ENCODE assay signal across 10 cellular contexts in the genomic region with DNA sequence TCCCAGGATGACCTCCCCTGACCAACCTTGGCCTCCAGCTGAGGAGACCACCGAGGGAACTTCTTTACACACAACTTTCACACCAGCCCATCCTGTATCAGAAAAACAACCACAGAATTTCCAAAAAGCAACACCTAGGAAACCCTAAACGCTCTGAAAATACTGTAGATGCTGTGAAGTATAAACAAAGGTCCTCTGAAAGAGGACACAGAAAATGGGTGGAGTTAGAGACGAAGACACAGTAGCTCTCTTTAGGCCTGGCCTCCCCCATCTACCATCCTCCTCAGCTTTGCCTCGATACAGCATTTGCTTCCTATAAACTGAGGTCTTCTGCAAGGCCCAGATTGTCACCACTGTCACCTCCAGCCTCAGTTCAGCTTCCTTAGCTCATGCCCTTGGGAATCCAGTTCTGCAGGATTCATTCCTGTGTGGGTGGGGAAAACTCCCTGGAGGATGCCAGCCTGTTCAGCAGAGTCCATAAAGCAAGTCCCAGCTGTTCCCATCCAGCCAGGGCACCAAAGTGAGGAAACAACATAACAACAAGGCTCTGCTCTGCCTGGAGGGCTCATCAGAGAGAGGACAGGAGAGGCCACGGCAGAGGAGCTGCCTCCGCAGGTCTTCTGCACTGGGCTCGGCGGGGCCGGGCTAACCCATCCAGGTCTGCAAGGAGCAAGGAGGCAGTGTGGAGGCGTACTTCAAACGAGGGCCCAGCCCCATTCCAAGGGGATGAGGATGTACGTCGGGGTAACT. TPM values are rescaled to one million over a fixed set of nuclear protein-coding genes. Genes with fewer than 3 reads are reported as not detected.
A peak's percentile ranks its signal among the peaks of the same experiment; 100 is the strongest.
DNase-seq lines count a peak whose midpoint lies in the region; TF ChIP-seq lines count a peak whose summit lies in the region.
"Had no signal": no experiment of that assay in that cellular context is flagged by ENCODE, and none has a peak within 500 bp of the region (broad histone marks: within the 10 kb centered on the region; RNA-seq: fewer than 3 reads in every experiment).

No MANE protein-coding gene starts in this region.

- POLR2A ChIA-PET in HEK293T (lab: Yijun Ruan, JAX) = interaction anchor here (1.2 to 1.3 kb wide), 2 partner anchors 13 to 15 kb away, joined by 4 to 6 read pairs; partner anchors contain the start of gene PIK3C2B

- H3K27ac Mint-ChIP-seq in T-helper 1 cell treated with Interleukin-12 subunit alpha and Interleukin-12 subunit beta and Interleukin-4 antibody, amounts not matched to agents 30 μg/mL and 1 μg/mL, for 36 hours = peak overlapping the region; percentile 16
- H3K27ac Mint-ChIP-seq in mesothelial cell of epicardium = peak overlapping the region; percentile 21

- no peak overlapping the region for H3K4me3 ChIP-seq in thyroid gland (replicated peaks in 1 of 3)
- H3K4me3 ChIP-seq: A549, MG63 had no signal

- H3K27ac ChIP-seq in angular gyrus (ENCODE audit: low read depth, low read length) (peak overlapping the region; percentile 92), thyroid gland (peak overlapping the region; percentile 91 to 96 (median 94))
- H3K27ac ChIP-seq: A549 had no signal

- TF ChIP-seq CTCF in mesothelial cell of epicardium (IDR thresholded peaks at IDR 0.05; ENCODE audit: unreplicated experiment) (no peak), thyroid gland (IDR thresholded peaks at IDR 0.05) (no peak), GM20000 (IDR thresholded peaks at IDR 0.05; ENCODE audit: extremely low read depth, missing control alignments) (no peak)

- H3K9me3 Mint-ChIP-seq in T-helper 1 cell treated with Interleukin-12 subunit alpha and Interleukin-12 subunit beta and Interleukin-4 antibody, amounts not matched to agents 30 μg/mL and 1 μg/mL, for 36 hours = no peaks in the 10 kb centered on the region
- no peaks in the 10 kb centered on the region for H3K9me3 Mint-ChIP-seq in mesothelial cell of epicardium

- H3K27me3 ChIP-seq in thyroid gland = no peaks in the 10 kb centered on the region
- H3K27me3 ChIP-seq: MG63 had no signal

- peaks cover 75 to 85% of the 10 kb centered on the region in 2 donors for H3K4me1 ChIP-seq in thyroid gland

- no peaks in the 10 kb centered on the region for H3K9me3 ChIP-seq in thyroid gland
- H3K9me3 ChIP-seq: A549, MG63 had no signal

- no peak overlapping the region for H3K4me3 Mint-ChIP-seq in T-helper 1 cell treated with Interleukin-12 subunit alpha and Interleukin-12 subunit beta and Interleukin-4 antibody, amounts not matched to agents 30 μg/mL and 1 μg/mL, for 36 hours
- H3K4me3 Mint-ChIP-seq in mesothelial cell of epicardium = no peak overlapping the region

- H3K36me3 ChIP-seq in thyroid gland = no peaks in the 10 kb centered on the region
- H3K36me3 ChIP-seq: MG63 had no signal

- CTCF ChIA-PET in HEK293T (lab: Yijun Ruan, JAX) = interaction anchor here (1.7 to 2.1 kb wide), 4 partner anchors 8 to 49 kb away, joined by 5 to 11 read pairs (median 6); no protein-coding TSS in a partner anchor

- H3K27me3 Mint-ChIP-seq in T-helper 1 cell treated with Interleukin-12 subunit alpha and Interleukin-12 subunit beta and Interleukin-4 antibody, amounts not matched to agents 30 μg/mL and 1 μg/mL, for 36 hours (ENCODE audit: low read depth) = no peaks in the 10 kb centered on the region
- H3K27me3 Mint-ChIP-seq in mesothelial cell of epicardium (ENCODE audit: low read depth) = no peaks in the 10 kb centered on the region

- DNase-seq in T-helper 1 cell (no peak), mesothelial cell of epicardium (ENCODE audit: low spot score in 2 of 2, unreplicated experiment in 2 of 2) (no peak), thyroid gland (peak; percentile 55), HEK293T (ENCODE audit: extremely low spot score) (no peak), GM20000 (ENCODE audit: low spot score) (no peak)
- DNase-seq in activated naive CD4-positive, alpha-beta T cell treated with Interleukin-2 at 50 U/mL for 16 hours = no peak
- DNase-seq: MG63 had no signal

- no peak for TF ChIP-seq POLR2A in thyroid gland (IDR thresholded peaks at IDR 0.05)

- 83 to 88% methylated on average over 13 of the region's 13 CpGs for WGBS in thyroid gland, 2 donors

- peaks cover 4% of the 10 kb centered on the region for H3K36me3 Mint-ChIP-seq in T-helper 1 cell treated with Interleukin-12 subunit alpha and Interleukin-12 subunit beta and Interleukin-4 antibody, amounts not matched to agents 30 μg/mL and 1 μg/mL, for 36 hours (ENCODE audit: low read depth)
- H3K36me3 Mint-ChIP-seq in mesothelial cell of epicardium = no peaks in the 10 kb centered on the region

- intact Hi-C loops in thyroid gland (cut with DNase I) = no loop called here

- peaks cover 15% of the 10 kb centered on the region for H3K4me1 Mint-ChIP-seq in T-helper 1 cell treated with Interleukin-12 subunit alpha and Interleukin-12 subunit beta and Interleukin-4 antibody, amounts not matched to agents 30 μg/mL and 1 μg/mL, for 36 hours (ENCODE audit: low read depth)
- peaks cover 32% of the 10 kb centered on the region for H3K4me1 Mint-ChIP-seq in mesothelial cell of epicardium

TF ChIP-seq in HEK293T, 16 proteins besides CTCF, POLR2A, EP300 and RAD21:
- TF ChIP-seq ZNF384 (IDR thresholded peaks at IDR 0.05) = no peak
- no peak for TF ChIP-seq SUZ12 (IDR thresholded peaks at IDR 0.05)
- TF ChIP-seq, protein P1, sequence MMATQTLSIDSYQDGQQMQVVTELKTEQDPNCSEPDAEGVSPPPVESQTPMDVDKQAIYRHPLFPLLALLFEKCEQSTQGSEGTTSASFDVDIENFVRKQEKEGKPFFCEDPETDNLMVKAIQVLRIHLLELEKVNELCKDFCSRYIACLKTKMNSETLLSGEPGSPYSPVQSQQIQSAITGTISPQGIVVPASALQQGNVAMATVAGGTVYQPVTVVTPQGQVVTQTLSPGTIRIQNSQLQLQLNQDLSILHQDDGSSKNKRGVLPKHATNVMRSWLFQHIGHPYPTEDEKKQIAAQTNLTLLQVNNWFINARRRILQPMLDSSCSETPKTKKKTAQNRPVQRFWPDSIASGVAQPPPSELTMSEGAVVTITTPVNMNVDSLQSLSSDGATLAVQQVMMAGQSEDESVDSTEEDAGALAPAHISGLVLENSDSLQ (IDR thresholded peaks at IDR 0.05) = no peak
- TF ChIP-seq ARNT (IDR thresholded peaks at IDR 0.05) = no peak
- TF ChIP-seq SP1 (IDR thresholded peaks at IDR 0.05) = no peak
- TF ChIP-seq ELF4 (IDR thresholded peaks at IDR 0.05) = no peak
- TF ChIP-seq NFRKB (IDR thresholded peaks at IDR 0.05) = no peak
- no peak for TF ChIP-seq FOXK2 (IDR thresholded peaks at IDR 0.05)
- TF ChIP-seq FOXA1 (IDR thresholded peaks at IDR 0.05) = no peak
- no peak for TF ChIP-seq BHLHE40 (IDR thresholded peaks at IDR 0.05; ENCODE audit: borderline replicate concordance)
- TF ChIP-seq FOXM1 (IDR thresholded peaks at IDR 0.05; ENCODE audit: borderline replicate concordance) = no peak
- no peak for TF ChIP-seq HDGF (IDR thresholded peaks at IDR 0.05; ENCODE audit: borderline replicate concordance)
- no peak for TF ChIP-seq LEF1 (IDR thresholded peaks at IDR 0.05; ENCODE audit: borderline replicate concordance)
- TF ChIP-seq L3MBTL2 (conservative IDR thresholded peaks at IDR 0.05) = no peak
- no peak for TF ChIP-seq TARDBP (IDR thresholded peaks at IDR 0.05)
- no peak for TF ChIP-seq CTBP1 (IDR thresholded peaks at IDR 0.05; ENCODE audit: borderline replicate concordance)
TF ChIP-seq in HEK293T: peak in this region for 0.

RNA-seq across cellular contexts. Expression of gene PIK3C2B, which starts 15.0 kb away (rescaled TPM):
- total RNA-seq in mesothelial cell of epicardium (36.3 to 39.6 TPM (median 39.5 TPM) in 3 replicates), thyroid gland (10 to 100 TPM; 19.9 to 36.9 (median 27.2) TPM)

RNA-seq across cellular contexts. Expression of gene MDM4, which starts 36.6 kb away (rescaled TPM):
- 132 to 154 TPM (median 136 TPM) in 3 replicates for total RNA-seq in mesothelial cell of epicardium
- 100 to 1,000 TPM in 2 of 4 donors, 10 to 100 TPM in 2; 72.3 to 177 (median 102) TPM for total RNA-seq in thyroid gland

Comparison
In these comparisons a context has a peak if more than half of its experiments do, and no peak if none do; other contexts are left out.
1. DNase-seq: peak in thyroid gland (2 of 2); none in T-helper 1 cell (0 of 5), mesothelial cell of epicardium (0 of 2), HEK293T (single experiment), activated naive CD4-positive, alpha-beta T cell treated with Interleukin-2 at 50 U/mL for 16 hours (single experiment) and GM20000 (single experiment).